14 cellular contexts compared by ENCODE assay signal in genomic region chr14:93032301-93032929, GRCh38.
DNase-seq lines count a peak whose midpoint lies in the region; ATAC-seq, FAIRE-seq and TF ChIP-seq lines count a peak whose summit lies in the region.
"Had no signal": no experiment of that assay in that cellular context is flagged by ENCODE, and none has a peak within 500 bp of the region (broad histone marks: within the 10 kb centered on the region; RNA-seq: fewer than 3 reads in every experiment).

No MANE protein-coding gene starts in this region.

- no peak for TF ChIP-seq CTCF in 22Rv1 (IDR thresholded peaks at IDR 0.05)
- TF ChIP-seq CTCF in HL-60 (IDR thresholded peaks at IDR 0.05; ENCODE audit: insufficient read depth, low read length), result no peak
- TF ChIP-seq CTCF in VCaP (conservative IDR thresholded peaks at IDR 0.05), result no peak
- TF ChIP-seq CTCF in right lobe of liver (IDR thresholded peaks at IDR 0.05), result no peak

- intact Hi-C loops in right lobe of liver (cut with DNase I), result no loop called here

- H3K4me3 ChIP-seq in HL-60 (replicated peaks; ENCODE audit: insufficient read depth, low read length) (no peak overlapping the region), right lobe of liver (no peak overlapping the region)

- TF ChIP-seq POLR2A in right lobe of liver (IDR thresholded peaks at IDR 0.05), result no peak

- 54% methylated on average over 7 of the region's 14 CpGs for WGBS in right lobe of liver (ENCODE audit: insufficient coverage, low coverage, low lambda C conversion rate, missing lambda C conversion rate)

- ATAC-seq in right lobe of liver (peak; percentile 24 to 31 (median 26)), GM18867 (IDR thresholded peaks at IDR 0.05; ENCODE audit: unreplicated experiment) (no peak), GM18873 (IDR thresholded peaks at IDR 0.05; ENCODE audit: low FRiP score, unreplicated experiment) (no peak)

- H3K9me3 ChIP-seq in right lobe of liver, result no peaks in the 10 kb centered on the region

- H3K27ac ChIP-seq in 22Rv1 (peak overlapping the region; percentile 12; the same call in 1 of the 2 replicates), HL-60 (replicated peaks) (peak overlapping the region; percentile 37; the same call in 1 of the 2 replicates), VCaP (peak overlapping the region; percentile 43), right lobe of liver (peak overlapping the region in 1 of 3 donors; percentile 49)

- H3K27me3 ChIP-seq in HL-60 (ENCODE audit: insufficient read depth, poor library complexity, severe bottlenecking), result no peaks in the 10 kb centered on the region
- H3K27me3 ChIP-seq in right lobe of liver, result no peaks in the 10 kb centered on the region

- peak; percentile 59 to 75 for DNase-seq in HL-60 (ENCODE audit: low read depth in 1 of 2, low spot score in 1 of 2)
- no peak for DNase-seq in right lobe of liver
- no peak for DNase-seq in DMS114 treated with DMSO at 0.1 percent for 48 hours (lab: John Stamatoyannopoulos, UW; ENCODE audit: unreplicated experiment)
- no peak for DNase-seq in HTR-8/SVneo (ENCODE audit: insufficient read length, low spot score)
- DNase-seq: activated naive CD4-positive, alpha-beta T cell treated with anti-CD3 and anti-CD28 coated beads, Interleukin-2, amount 10 ng/mL, durations not matched to agents 7 days and 5 days; CD4-positive, alpha-beta memory T cell; NCI-H345 had no signal

- H3K36me3 ChIP-seq in right lobe of liver, result no peaks in the 10 kb centered on the region

- peaks cover 0 to 18% (median 10%) of the 10 kb centered on the region in 4 donors for H3K4me1 ChIP-seq in right lobe of liver

- FAIRE-seq in HTR-8/SVneo (lab: Jason Lieb, UNC), result no peak
- FAIRE-seq: endometrium, islet of Langerhans, TTC549 had no signal

Comparison
In these comparisons a context has a peak if more than half of its experiments do, and no peak if none do; other contexts are left out.
1. DNase-seq: peak in HL-60 (2 of 2); none in right lobe of liver (0 of 3), DMS114 treated with DMSO at 0.1 percent for 48 hours (single experiment) and HTR-8/SVneo (single experiment).
2. ATAC-seq: peak in right lobe of liver (4 of 4); none in GM18867 (single experiment) and GM18873 (single experiment).